ENCODE assay signal across 9 cellular contexts in genomic region chr19:18438331-18439024, GRCh38. TPM values are rescaled to one million over a fixed set of nuclear protein-coding genes. Genes with fewer than 3 reads are reported as not detected.
DNase-seq lines count a peak whose midpoint lies in the region; ATAC-seq, FAIRE-seq and TF ChIP-seq lines count a peak whose summit lies in the region.
"Had no signal": no experiment of that assay in that cellular context is flagged by ENCODE, and none has a peak within 500 bp of the region (broad histone marks: within the 10 kb centered on the region; RNA-seq: fewer than 3 reads in every experiment).

No MANE protein-coding gene starts in this region.

- H2BK5ac ChIP-seq in neuronal stem cell (ENCODE audit: low read length) = peak overlapping the region; percentile 100

- H3K79me2 ChIP-seq in PC-3 (ENCODE audit: low read length) = no peaks in the 10 kb centered on the region

- H3K4me2 ChIP-seq in BLaER1 treated with 17β-estradiol and CSF1 and Interleukin-3, amounts not matched to agents 10 nM and 100 nM = peak overlapping the region; percentile 91 to 99 (median 97)
- H3K4me2 ChIP-seq in PC-3 (ENCODE audit: low read length) (0 out of 2 replicates have a peak overlapping the region, but pooled peaks have one; percentile 89), neuronal stem cell (ENCODE audit: insufficient read depth, low read length, poor library complexity, severe bottlenecking) (peak overlapping the region; percentile 58)

- peak overlapping the region; percentile 81 for H2BK120ac ChIP-seq in neuronal stem cell (ENCODE audit: low read depth, low read length)

- 16 to 24% methylated on average over 24 of the region's 24 CpGs for WGBS in esophagus, 2 donors
- no CpG with 5 or more reads among the region's 24 CpGs for WGBS in neuronal stem cell (ENCODE audit: extremely low coverage in 2 of 2, insufficient read length in 2 of 2, insufficient replicate concordance in 1 of 2), 2 donors

- CTCF ChIA-PET in PC-3 (lab: Charles Lee) = no interaction called here

- no peak for FAIRE-seq in H54 (lab: Jason Lieb, UNC)

- peak overlapping the region; percentile 91 for H2BK12ac ChIP-seq in neuronal stem cell (ENCODE audit: low read length)

- H3K14ac ChIP-seq in neuronal stem cell (ENCODE audit: low read length) = peak overlapping the region; percentile 5

- intact Hi-C loops in PC-3 (cut with micrococcal nuclease) = no loop called here

- DNase-seq in PC-3 (no peak), neuronal stem cell (ENCODE audit: low spot score) (no peak), T-helper 1 cell (no peak), middle frontal gyrus (ENCODE audit: extremely low spot score, low spot score) (no peak), H54 (ENCODE audit: insufficient read length, low spot score) (no peak)
- DNase-seq: amniotic stem cell had no signal

- peak overlapping the region; percentile 93 for H3K23ac ChIP-seq in neuronal stem cell (ENCODE audit: low read depth, low read length, poor library complexity)

- peaks cover 48 to 76% (median 69%) of the 10 kb centered on the region in 10 experiments for H3K4me1 ChIP-seq in BLaER1 treated with 17β-estradiol and CSF1 and Interleukin-3, amounts not matched to agents 10 nM and 100 nM
- H3K4me1 ChIP-seq in PC-3 (ENCODE audit: insufficient read depth, low read length) = no peaks in the 10 kb centered on the region
- peaks cover 0 to 26% of the 10 kb centered on the region in 2 donors for H3K4me1 ChIP-seq in esophagus (ENCODE audit: control insufficient read depth in 2 of 2, insufficient read depth in 2 of 2, low read length in 1 of 2)
- H3K4me1 ChIP-seq in neuronal stem cell (ENCODE audit: control insufficient read depth in 2 of 2, insufficient read depth in 1 of 2, low read depth in 1 of 2, low read length in 2 of 2) = peaks cover 34 to 46% of the 10 kb centered on the region in 2 donors

- H3K27me3 ChIP-seq in BLaER1 treated with 17β-estradiol and CSF1 and Interleukin-3, amounts not matched to agents 10 nM and 100 nM = no peaks in the 10 kb centered on the region
- H3K27me3 ChIP-seq in PC-3 (ENCODE audit: low read length) = no peaks in the 10 kb centered on the region
- no peaks in the 10 kb centered on the region for H3K27me3 ChIP-seq in esophagus (ENCODE audit: control insufficient read depth in 1 of 2, insufficient read depth in 2 of 2, low read length in 2 of 2)
- H3K27me3 ChIP-seq in neuronal stem cell (ENCODE audit: control insufficient read depth in 3 of 3, insufficient read depth in 3 of 3, low read depth in 1 of 3, low read length in 3 of 3) = no peaks in the 10 kb centered on the region

- H3K9me3 ChIP-seq in BLaER1 treated with 17β-estradiol and CSF1 and Interleukin-3, amounts not matched to agents 10 nM and 100 nM (replicated peaks in 1 of 11) = no peaks in the 10 kb centered on the region
- H3K9me3 ChIP-seq in PC-3 (ENCODE audit: low read length) = no peaks in the 10 kb centered on the region
- H3K9me3 ChIP-seq in esophagus (ENCODE audit: control insufficient read depth in 2 of 2, insufficient read depth in 1 of 2, low read depth in 1 of 2, low read length in 1 of 2) = peaks cover 0 to 5% of the 10 kb centered on the region in 2 donors
- H3K9me3 ChIP-seq in neuronal stem cell (replicated peaks in 1 of 2; ENCODE audit: control insufficient read depth in 2 of 2, insufficient read depth in 1 of 2, low read depth in 1 of 2, low read length in 2 of 2) = peaks cover 0 to 4% of the 10 kb centered on the region in 2 donors

- no TSS peak for BruUV-seq in PC-3 (replicated peaks; lab: Mats Ljungman, UMichigan)

- peak overlapping the region; percentile 100 for H2BK15ac ChIP-seq in neuronal stem cell (ENCODE audit: low read length)

- peak overlapping the region in 10 of 11 experiments; percentile 67 to 86 (median 80); a peak in 18 of 22 replicates for H3K9ac ChIP-seq in BLaER1 treated with 17β-estradiol and CSF1 and Interleukin-3, amounts not matched to agents 10 nM and 100 nM
- no peak overlapping the region for H3K9ac ChIP-seq in PC-3 (ENCODE audit: low read length)
- H3K9ac ChIP-seq in neuronal stem cell (ENCODE audit: low read depth, low read length, poor library complexity) = peak overlapping the region; percentile 95

- no peaks in the 10 kb centered on the region for H3K9me2 ChIP-seq in PC-3 (replicated peaks; ENCODE audit: low read length)

- no peak overlapping the region for H4K8ac ChIP-seq in neuronal stem cell (ENCODE audit: low read depth, low read length)

- no peak overlapping the region for H2AFZ ChIP-seq in PC-3 (ENCODE audit: low read length)
- H2AFZ ChIP-seq in neuronal stem cell (ENCODE audit: low read length) = peak overlapping the region; percentile 87

- POLR2A ChIA-PET in PC-3 (lab: Charles Lee; ENCODE audit: unreplicated experiment) = no interaction called here

- peak overlapping the region; percentile 98 for H2AK5ac ChIP-seq in neuronal stem cell (ENCODE audit: low read depth, low read length)

- no peak for TF ChIP-seq POLR2A in H54 (IDR thresholded peaks at IDR 0.05; ENCODE audit: low read depth, low read length)

- H4K91ac ChIP-seq in neuronal stem cell (ENCODE audit: low read depth, low read length, poor library complexity) = peak overlapping the region; percentile 81

- H3K4ac ChIP-seq in neuronal stem cell (ENCODE audit: low read length) = peak overlapping the region; percentile 81

- H3K36me3 ChIP-seq in BLaER1 treated with 17β-estradiol and CSF1 and Interleukin-3, amounts not matched to agents 10 nM and 100 nM = peaks cover 11 to 40% (median 25%) of the 10 kb centered on the region in 11 experiments; a peak in 20 of 22 replicates
- H3K36me3 ChIP-seq in PC-3 (ENCODE audit: low read depth, low read length) (peaks cover 3% of the 10 kb centered on the region; the same call in 1 of the 2 replicates), esophagus (ENCODE audit: control insufficient read depth in 2 of 2, insufficient read depth in 2 of 2, low read length in 1 of 2) (peaks cover 0 to 1% of the 10 kb centered on the region in 2 donors), neuronal stem cell (replicated peaks in 1 of 2; ENCODE audit: control insufficient read depth in 2 of 2, insufficient read depth in 2 of 2, low read length in 2 of 2) (peaks cover 19 to 30% of the 10 kb centered on the region in 2 donors)

- no peaks in the 10 kb centered on the region for H3F3A ChIP-seq in PC-3 (ENCODE audit: low read length, unreplicated experiment)

- H3K79me1 ChIP-seq in neuronal stem cell (ENCODE audit: low read depth, low read length) = peaks cover 14% of the 10 kb centered on the region

- no peak for TF ChIP-seq CTCF in PC-3 (conservative IDR thresholded peaks at IDR 0.05; ENCODE audit: low read depth, low read length)

- H3K27ac ChIP-seq in BLaER1 treated with 17β-estradiol and CSF1 and Interleukin-3, amounts not matched to agents 10 nM and 100 nM = peak overlapping the region in 6 of 11 experiments; percentile 13 to 73 (median 50); a peak in 4 of 22 replicates
- no peak overlapping the region for H3K27ac ChIP-seq in PC-3 (ENCODE audit: low read length)
- H3K27ac ChIP-seq in esophagus (ENCODE audit: low read depth in 2 of 2, low read length in 1 of 2) = peak overlapping the region; percentile 27 to 61
- H3K27ac ChIP-seq in neuronal stem cell (replicated peaks; ENCODE audit: low read length) = peak overlapping the region; percentile 91

- H3K18ac ChIP-seq in neuronal stem cell (ENCODE audit: low read length) = peak overlapping the region; percentile 100

- ATAC-seq in PC-3 (no peak), GM18517 (IDR thresholded peaks at IDR 0.05; ENCODE audit: unreplicated experiment) (no peak)

- peak overlapping the region; percentile 51 to 77 (median 69); a peak in 16 of 20 replicates for H3K4me3 ChIP-seq in BLaER1 treated with 17β-estradiol and CSF1 and Interleukin-3, amounts not matched to agents 10 nM and 100 nM
- H3K4me3 ChIP-seq in PC-3 (ENCODE audit: low read length) (peak overlapping the region; percentile 64; the same call in 1 of the 2 replicates), esophagus (ENCODE audit: low read depth in 1 of 2, low read length in 2 of 2) (peak overlapping the region; percentile 15 to 26), neuronal stem cell (ENCODE audit: low read length in 2 of 2) (peak overlapping the region; percentile 75 to 99)

- H4K20me1 ChIP-seq in BLaER1 treated with 17β-estradiol and CSF1 and Interleukin-3, amounts not matched to agents 10 nM and 100 nM = peaks cover 42 to 89% (median 62%) of the 10 kb centered on the region in 11 experiments; a peak in 21 of 22 replicates
- no peaks in the 10 kb centered on the region for H4K20me1 ChIP-seq in PC-3 (ENCODE audit: low read length)

RNA-seq across cellular contexts. Expression of gene ISYNA1, which starts 0.5 kb away (rescaled TPM):
- total RNA-seq in PC-3 (2014; rRNA removed) = 19.4 TPM in 2 replicates
- polyA plus RNA-seq in esophagus = 10 to 100 TPM; 17.5 to 42.7 TPM
- polyA plus RNA-seq in neuronal stem cell (2013, experiment 1 of 2) = 318 TPM
- 304 TPM for polyA plus RNA-seq in neuronal stem cell (2013, experiment 2 of 2)

RNA-seq across cellular contexts. Expression of gene SSBP4, which starts 19.3 kb away (rescaled TPM):
- total RNA-seq in PC-3 (2014; rRNA removed) = 97.5 and 99.9 TPM in 2 replicates
- 10 to 100 TPM; 25.4 to 25.9 TPM for polyA plus RNA-seq in esophagus
- 66.8 TPM for polyA plus RNA-seq in neuronal stem cell (2013, experiment 1 of 2)
- 64.3 TPM for polyA plus RNA-seq in neuronal stem cell (2013, experiment 2 of 2)

RNA-seq across cellular contexts. Expression of gene LRRC25, which starts 41.1 kb away (rescaled TPM):
- not detected in 2 replicates for total RNA-seq in PC-3 (2014; rRNA removed)
- polyA plus RNA-seq in esophagus = under 1 TPM; 0.55 to 0.66 TPM
- 0.18 TPM for polyA plus RNA-seq in neuronal stem cell (2013, experiment 1 of 2)
- polyA plus RNA-seq in neuronal stem cell (2013, experiment 2 of 2) = 0.10 TPM

RNA-seq across cellular contexts. Expression of gene GDF15, which starts 52.5 kb away (rescaled TPM):
- total RNA-seq in PC-3 (2014; rRNA removed) = 84.3 and 105 TPM in 2 replicates
- 1 to 10 TPM in 1 of 2 donors, under 1 TPM in 1; 0.24 to 2.8 TPM for polyA plus RNA-seq in esophagus
- 5.3 TPM for polyA plus RNA-seq in neuronal stem cell (2013, experiment 1 of 2)
- 5.1 TPM for polyA plus RNA-seq in neuronal stem cell (2013, experiment 2 of 2)

Comparison
In these comparisons a context has a peak if more than half of its experiments do, and no peak if none do; other contexts are left out.
1. H3K4me3 ChIP-seq: peak in every context shown above with its lines; median percentile 87 in neuronal stem cell; 69 in BLaER1 treated with 17β-estradiol and CSF1 and Interleukin-3, amounts not matched to agents 10 nM and 100 nM; 64 in PC-3; 20 in esophagus.